In the genomic region with DNA sequence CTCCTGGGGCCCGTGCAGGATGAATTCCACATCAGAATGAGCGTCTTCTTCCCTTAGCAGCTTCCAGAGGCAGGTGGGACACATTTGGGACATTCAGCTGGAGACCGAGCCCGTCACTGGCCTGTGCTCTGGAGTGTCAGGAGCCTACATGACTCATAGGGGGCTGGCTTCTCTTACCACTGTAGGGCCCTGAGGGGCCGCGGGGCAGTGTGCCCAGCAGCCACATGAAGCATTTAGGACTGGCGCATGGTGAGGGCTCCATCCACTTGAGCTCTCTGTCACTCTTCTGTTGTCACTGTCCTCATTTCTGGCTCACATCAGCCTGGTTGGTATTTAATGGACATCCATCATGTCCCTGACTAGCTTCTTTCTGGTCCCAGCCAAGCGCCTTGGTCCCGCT, we compare ENCODE assay signal across 26 cellular contexts.
"Had no signal": no experiment of that assay in that cellular context is flagged by ENCODE, and none has a peak within 500 bp of the region (broad histone marks: within the 10 kb centered on the region; RNA-seq: fewer than 3 reads in every experiment).

No MANE protein-coding gene starts in this region.

- DNase-seq: activated B cell treated with CpG ODN at 0.5 μM for 24 hours; activated CD4-positive, alpha-beta memory T cell treated with anti-CD3 and anti-CD28 coated beads for 36 hours; activated CD4-positive, alpha-beta T cell treated with anti-CD3 and anti-CD28 coated beads, Interleukin-2, amount 10 ng/mL, durations not matched to agents 7 days and 5 days; activated CD8-positive, alpha-beta memory T cell treated with anti-CD3 and anti-CD28 coated beads for 24 hours; activated effector memory CD4-positive, alpha-beta T cell treated with anti-CD3 and anti-CD28 coated beads, Interleukin-2, amount 50 U/mL, for 16 hours; activated naive CD4-positive, alpha-beta T cell treated with Interleukin-2 at 50 U/mL for 16 hours; activated naive CD8-positive, alpha-beta T cell treated with anti-CD3 and anti-CD28 coated beads, Interleukin-2, amount 50 U/mL, for 24 hours; activated T-cell treated with anti-CD3 and anti-CD28 coated beads, Interleukin-2, amount 50 U/mL, for 4 hours; amniotic stem cell; MV-4-11; NCI-H1092 treated with DMSO at 0.1 percent for 48 hours; NCI-H1417 treated with DMSO at 0.1 percent for 48 hours; NCI-H1694; NCI-H2029; NCI-H2107; NCI-H345; NCI-H510A; NCI-H526 treated with DMSO at 0.1 percent for 48 hours; NCI-H82; Peyer's patch; SHP77; SW 1271; T-helper 17 cell; T-helper 9 cell had no signal

- H3K27ac Mint-ChIP-seq: activated B cell treated with CpG ODN at 0.5 μM for 24 hours; activated CD4-positive, alpha-beta memory T cell treated with anti-CD3 and anti-CD28 coated beads for 36 hours; activated naive CD8-positive, alpha-beta T cell treated with anti-CD3 and anti-CD28 coated beads, Interleukin-2, amount 50 U/mL, for 24 hours; T-helper 17 cell had no signal

- H3K4me3 Mint-ChIP-seq: activated B cell treated with CpG ODN at 0.5 μM for 24 hours; activated CD4-positive, alpha-beta memory T cell treated with anti-CD3 and anti-CD28 coated beads for 36 hours; activated CD4-positive, alpha-beta T cell treated with anti-CD3 and anti-CD28 coated beads, Interleukin-2, amount 10 ng/mL, durations not matched to agents 7 days and 5 days; activated naive CD8-positive, alpha-beta T cell treated with anti-CD3 and anti-CD28 coated beads, Interleukin-2, amount 50 U/mL, for 24 hours; activated T-cell treated with anti-CD3 and anti-CD28 coated beads, Interleukin-2, amount 50 U/mL, for 4 hours; brain; T-helper 17 cell had no signal

- H3K27me3 Mint-ChIP-seq: activated B cell treated with CpG ODN at 0.5 μM for 24 hours; activated CD4-positive, alpha-beta memory T cell treated with anti-CD3 and anti-CD28 coated beads for 36 hours; activated CD4-positive, alpha-beta T cell treated with anti-CD3 and anti-CD28 coated beads, Interleukin-2, amount 10 ng/mL, durations not matched to agents 7 days and 5 days; activated naive CD8-positive, alpha-beta T cell treated with anti-CD3 and anti-CD28 coated beads, Interleukin-2, amount 50 U/mL, for 24 hours; brain; T-helper 17 cell had no signal

- H3K9me3 Mint-ChIP-seq: activated B cell treated with CpG ODN at 0.5 μM for 24 hours; activated CD4-positive, alpha-beta memory T cell treated with anti-CD3 and anti-CD28 coated beads for 36 hours; activated CD4-positive, alpha-beta T cell treated with anti-CD3 and anti-CD28 coated beads, Interleukin-2, amount 10 ng/mL, durations not matched to agents 7 days and 5 days; activated naive CD4-positive, alpha-beta T cell treated with anti-CD3 and anti-CD28 coated beads, Interleukin-2, amount 50 U/mL, for 72 hours; activated naive CD8-positive, alpha-beta T cell treated with anti-CD3 and anti-CD28 coated beads, Interleukin-2, amount 50 U/mL, for 24 hours; activated T-cell treated with anti-CD3 and anti-CD28 coated beads, Interleukin-2, amount 50 U/mL, for 4 hours; brain had no signal

- H3K36me3 Mint-ChIP-seq: activated naive CD4-positive, alpha-beta T cell treated with anti-CD3 and anti-CD28 coated beads, Interleukin-2, amount 50 U/mL, for 72 hours had no signal

- H3K4me1 Mint-ChIP-seq: activated B cell treated with CpG ODN at 0.5 μM for 24 hours, brain, T-helper 17 cell had no signal
